In the genomic region with DNA sequence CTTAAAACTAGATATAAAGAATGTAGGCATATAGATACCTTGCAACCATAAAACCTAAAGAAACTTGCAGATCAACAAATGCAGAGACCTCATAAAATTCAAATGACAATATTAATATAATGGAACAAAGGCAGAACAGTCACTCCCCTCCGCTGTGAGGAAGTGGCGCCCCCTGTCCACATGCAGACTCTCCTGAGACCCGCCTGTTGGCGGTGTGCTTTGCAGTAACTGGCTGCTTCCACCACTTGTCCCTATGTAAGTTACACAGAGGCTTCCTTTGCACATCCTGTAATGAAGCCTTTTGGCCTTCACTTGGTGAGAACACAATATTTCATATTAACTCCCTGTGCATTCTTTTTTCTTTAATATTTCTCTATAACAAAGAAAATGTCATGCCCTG, we compare ENCODE assay signal across 7 cellular contexts. TPM values are rescaled to one million over a fixed set of nuclear protein-coding genes. Genes with fewer than 3 reads are reported as not detected.
DNase-seq lines count a peak whose midpoint lies in the region; ATAC-seq, FAIRE-seq and TF ChIP-seq lines count a peak whose summit lies in the region.
"Not testable (repeated sequence)": the region's sequence is repeated elsewhere in the genome, so short reads cannot be mapped to it uniquely, and the experiment has no call there.

No MANE protein-coding gene starts in this region.

- CTCF ChIA-PET in HCT116 (lab: Charles Lee); activated CD8-positive, alpha-beta T cell treated with anti-CD3 and anti-CD28 coated beads for 36 hours (lab: Charles Lee); GM12878 (lab: Yijun Ruan, JAX); HepG2 (lab: Yijun Ruan, JAX; ENCODE audit: low intra/inter-chr PET ratio, low total read pairs): not testable (repeated sequence)

- BruUV-seq in HCT116 (replicated peaks; lab: Mats Ljungman, UMichigan); GM12878 (replicated peaks; lab: Mats Ljungman, UMichigan); HepG2 (replicated peaks; lab: Mats Ljungman, UMichigan): not testable (repeated sequence)

- H3K36me3 Mint-ChIP-seq in activated CD8-positive, alpha-beta T cell treated with anti-CD3 and anti-CD28 coated beads for 36 hours (ENCODE audit: low read depth) = not testable (repeated sequence)

- H3K9me3 ChIP-seq in DND-41 (ENCODE audit: insufficient read depth, low read length, severe bottlenecking); HCT116 (ENCODE audit: control insufficient read depth in 1 of 2, insufficient read depth in 1 of 2, low read depth in 1 of 2, low read length in 2 of 2); GM12878 (replicated peaks; ENCODE audit: control insufficient read depth, insufficient read depth, low read length); HepG2 (ENCODE audit: low read length): not testable (repeated sequence)

- not testable (repeated sequence) for H4K20me1 ChIP-seq in DND-41 (ENCODE audit: insufficient read depth, low read length); HCT116 (ENCODE audit: insufficient read depth); GM12878 (ENCODE audit: control insufficient read depth, insufficient read depth); HepG2 (ENCODE audit: insufficient read depth, low read length)

- POLR2A ChIA-PET in HCT116 (lab: Charles Lee); activated CD8-positive, alpha-beta T cell treated with anti-CD3 and anti-CD28 coated beads for 36 hours (lab: Charles Lee); GM12878 (lab: Charles Lee); HepG2 (lab: Yijun Ruan, JAX): not testable (repeated sequence)

- H3K4me3 Mint-ChIP-seq in activated CD8-positive, alpha-beta T cell treated with anti-CD3 and anti-CD28 coated beads for 36 hours = not testable (repeated sequence)

- not testable (repeated sequence) for H3K9me2 ChIP-seq in HCT116 (ENCODE audit: insufficient read depth)

- H3K9me3 Mint-ChIP-seq in activated CD8-positive, alpha-beta T cell treated with anti-CD3 and anti-CD28 coated beads for 36 hours = not testable (repeated sequence)

- in situ Hi-C loops in GM12878 (cut with MboI); HepG2 (cut with HindIII; ENCODE audit: extremely low pct_ligation_motif_present, low pct_unique_long_range_greater_than_20kb): not testable (repeated sequence)

- H3K27ac Mint-ChIP-seq in activated CD8-positive, alpha-beta T cell treated with anti-CD3 and anti-CD28 coated beads for 36 hours = not testable (repeated sequence)

- H3K79me2 ChIP-seq in DND-41 (ENCODE audit: insufficient read depth, low read length); HCT116 (ENCODE audit: insufficient read depth, low read length); GM12878 (ENCODE audit: control insufficient read depth, insufficient read depth, low read length); HepG2 (ENCODE audit: insufficient read depth, low read length): not testable (repeated sequence)

- peak; percentile 58; the same call in 1 of the 3 replicates for ATAC-seq in DND-41 (ENCODE audit: insufficient read depth, low read depth)
- peak; percentile 69 for ATAC-seq in GM21576 (IDR thresholded peaks at IDR 0.05; ENCODE audit: unreplicated experiment)
- peak; percentile 98 for ATAC-seq in HCT116
- peak; percentile 59; the same call in 2 of the 3 replicates for ATAC-seq in SK-N-SH treated with all-trans-retinoic acid at 6 μM for 48 hours
- peak; percentile 76 for ATAC-seq in activated CD8-positive, alpha-beta T cell treated with anti-CD3 and anti-CD28 coated beads for 36 hours
- ATAC-seq in GM12878 = peak; percentile 47; the same call in 1 of the 3 replicates
- ATAC-seq in HepG2 = peak; percentile 73

- H3K27me3 ChIP-seq in DND-41 (ENCODE audit: insufficient read depth, low read length, poor library complexity); HCT116 (ENCODE audit: insufficient read depth, low read length); GM12878 (replicated peaks in 1 of 2; ENCODE audit: control insufficient read depth in 2 of 2, insufficient read depth in 2 of 2, low read length in 1 of 2); HepG2 (ENCODE audit: control insufficient read depth in 1 of 2, insufficient read depth in 2 of 2, low read length in 2 of 2): not testable (repeated sequence)

- TF ChIP-seq EP300 in GM12878 (IDR thresholded peaks at IDR 0.05; ENCODE audit: borderline replicate concordance in 1 of 2, control insufficient read depth in 1 of 2, low read depth in 2 of 2, low read length in 2 of 2); HepG2 (IDR thresholded peaks at IDR 0.05; ENCODE audit: low read depth in 2 of 2, low read length in 2 of 2); HepG2 (CRISPR knock-in tag; IDR thresholded peaks at IDR 0.05; ENCODE audit: borderline replicate concordance): not testable (repeated sequence)

- no CpG with 5 or more reads among the region's 4 CpGs for WGBS in GM12878 (ENCODE audit: insufficient coverage, insufficient replicate concordance, low lambda C conversion rate, missing lambda C conversion rate)
- WGBS in HepG2 (ENCODE audit: low lambda C conversion rate) = no CpG with 5 or more reads among the region's 4 CpGs

- intact Hi-C loops in HCT116 (cut with micrococcal nuclease); activated CD8-positive, alpha-beta T cell treated with anti-CD3 and anti-CD28 coated beads for 36 hours (cut with micrococcal nuclease); GM12878 (cut with micrococcal nuclease; ENCODE audit: unreplicated experiment); HepG2 (cut with micrococcal nuclease; ENCODE audit: unreplicated experiment): not testable (repeated sequence)

- H3K27me3 Mint-ChIP-seq in activated CD8-positive, alpha-beta T cell treated with anti-CD3 and anti-CD28 coated beads for 36 hours = not testable (repeated sequence)

- not testable (repeated sequence) for TF ChIP-seq POLR2A in HCT116 (IDR thresholded peaks at IDR 0.05; ENCODE audit: borderline replicate concordance, extremely low read depth, insufficient read depth, insufficient read length); GM12878 (IDR thresholded peaks at IDR 0.05; ENCODE audit: low read depth, low read length); HepG2 (IDR thresholded peaks at IDR 0.05; ENCODE audit: insufficient read depth in 1 of 2, low read depth in 2 of 2, low read length in 2 of 2)

- H3K4me3 ChIP-seq in DND-41 (ENCODE audit: low read depth in 1 of 2, low read length in 2 of 2); HCT116 (replicated peaks in 1 of 2; ENCODE audit: low read depth in 1 of 2, low read length in 2 of 2); GM12878; HepG2 (replicated peaks in 1 of 3; ENCODE audit: insufficient read depth in 1 of 3, low read depth in 2 of 3, low read length in 3 of 3): not testable (repeated sequence)

- DNase-seq in DND-41; HCT116 (ENCODE audit: low read depth, low spot score); GM12878 (ENCODE audit: low read depth, low spot score); HepG2 (ENCODE audit: low spot score): not testable (repeated sequence)
- peak; percentile 22 for DNase-seq in activated CD8-positive, alpha-beta T cell treated with anti-CD3 and anti-CD28 coated beads for 36 hours

- not testable (repeated sequence) for H3K9ac ChIP-seq in DND-41 (ENCODE audit: low read depth, low read length); HCT116 (ENCODE audit: low read length); GM12878 (ENCODE audit: control insufficient read depth, insufficient read depth, low read length); HepG2 (ENCODE audit: insufficient read depth, low read depth, low read length)

- not testable (repeated sequence) for H2AFZ ChIP-seq in DND-41 (ENCODE audit: low read depth, low read length); HCT116 (ENCODE audit: low read depth, low read length, poor library complexity, severe bottlenecking); GM12878 (ENCODE audit: control insufficient read depth, low read depth, low read length); HepG2 (ENCODE audit: low read length)

- H3K36me3 ChIP-seq in DND-41 (ENCODE audit: insufficient read depth, low read length); HCT116 (ENCODE audit: control insufficient read depth in 1 of 2, insufficient read depth in 2 of 2, low read length in 2 of 2); GM12878 (ENCODE audit: control insufficient read depth in 2 of 2, insufficient read depth in 2 of 2, low read length in 1 of 2); HepG2 (replicated peaks in 1 of 2; ENCODE audit: control insufficient read depth in 1 of 2, insufficient read depth in 2 of 2, low read length in 2 of 2): not testable (repeated sequence)

- not testable (repeated sequence) for TF ChIP-seq CTCF in DND-41 (IDR thresholded peaks at IDR 0.05; ENCODE audit: borderline replicate concordance, extremely low read depth, low read length, poor library complexity, severe bottlenecking); activated CD8-positive, alpha-beta T cell treated with anti-CD3 and anti-CD28 coated beads for 36 hours (IDR thresholded peaks at IDR 0.05); GM12878 (IDR thresholded peaks at IDR 0.05 in 2 of 3, conservative IDR thresholded peaks at IDR 0.05 in 1 of 3; ENCODE audit: control insufficient read depth in 2 of 3, extremely low read depth in 1 of 3, insufficient read depth in 1 of 3, low read depth in 3 of 3, low read length in 3 of 3); HepG2 (CRISPR knock-in tag; IDR thresholded peaks at IDR 0.05)
- TF ChIP-seq CTCF in HCT116 (IDR thresholded peaks at IDR 0.05 in 2 of 3, conservative IDR thresholded peaks at IDR 0.05 in 1 of 3; ENCODE audit: borderline replicate concordance in 1 of 3, insufficient read depth in 1 of 3, low read depth in 2 of 3, low read length in 2 of 3) = 0 out of 6 replicates have a peak, but pooled peaks of 1 of the 3 experiments have one; percentile 18

- TF ChIP-seq RAD21 in HCT116 (IDR thresholded peaks at IDR 0.05; ENCODE audit: low read depth); GM12878 (IDR thresholded peaks at IDR 0.05; ENCODE audit: insufficient read depth, low read depth, low read length); HepG2 (CRISPR knock-in tag; IDR thresholded peaks at IDR 0.05): not testable (repeated sequence)

- SMC1A ChIA-PET in GM12878 (lab: Charles Lee; ENCODE audit: uncharacterized antibody, unreplicated experiment) = not testable (repeated sequence)

- RAD21 ChIA-PET in HCT116 (lab: Charles Lee; ENCODE audit: low non-redundant PET in 1 of 2, low total read pairs in 2 of 2, uncharacterized antibody in 2 of 2, unreplicated experiment in 2 of 2); GM12878 (lab: Charles Lee; ENCODE audit: unreplicated experiment): not testable (repeated sequence)

- not testable (repeated sequence) for H3K4me1 ChIP-seq in DND-41 (ENCODE audit: insufficient read depth, low read length); HCT116 (ENCODE audit: control insufficient read depth in 1 of 2, insufficient read depth in 2 of 2, low read length in 2 of 2); GM12878 (ENCODE audit: control insufficient read depth, insufficient read depth, low read length); HepG2 (ENCODE audit: insufficient read depth, low read length)

- H3K4me1 Mint-ChIP-seq in activated CD8-positive, alpha-beta T cell treated with anti-CD3 and anti-CD28 coated beads for 36 hours (ENCODE audit: low read depth) = not testable (repeated sequence)

- H3K4me2 ChIP-seq in DND-41 (ENCODE audit: insufficient read depth, low read length); HCT116 (ENCODE audit: low read length); GM12878 (ENCODE audit: control insufficient read depth, insufficient read depth); HepG2 (ENCODE audit: low read depth, low read length): not testable (repeated sequence)

- not testable (repeated sequence) for FAIRE-seq in GM12878 (lab: Jason Lieb, UNC); HepG2 (lab: Jason Lieb, UNC)

- not testable (repeated sequence) for H3K27ac ChIP-seq in DND-41 (ENCODE audit: low read length); HCT116 (ENCODE audit: low read depth, low read length); GM12878 (ENCODE audit: control insufficient read depth, insufficient read depth); HepG2 (ENCODE audit: extremely low read length, insufficient read depth, low read length)

RNA-seq across cellular contexts. Expression of gene ASAH2B, which starts 41.9 kb away (rescaled TPM):
- total RNA-seq in HCT116 (2021; ENCODE audit: unreplicated experiment) (10.8 TPM), GM12878 (2014; rRNA removed) (1.6 and 1.9 TPM in 2 replicates), GM12878 (2014; rRNA removed; fragmentation: Illumina TruSeq; extraction: Trizol) (2.0 and 2.6 TPM in 2 replicates), GM12878 (2021) (2.2 TPM in 2 replicates), HepG2 (2016; rRNA removed; fragmentation: Illumina TruSeq; extraction: Trizol) (4.2 and 7.8 TPM in 2 replicates)
- polyA plus RNA-seq in HCT116 (2012) = 7.0 and 14.4 TPM in 2 replicates
- 1 to 10 TPM; 2.8 to 3.8 TPM for total RNA-seq in activated CD8-positive, alpha-beta T cell treated with anti-CD3 and anti-CD28 coated beads for 36 hours
- total RNA-seq in GM12878 (2013; cell fraction: nucleolus; rRNA removed) = 5.9 and 6.0 TPM in 2 replicates
- polyA plus RNA-seq in GM12878 (2011; ENCODE audit: low read depth) = 1.7 TPM
- polyA plus RNA-seq in GM12878 (2011; rRNA removed) (4.5 and 5.0 TPM in 2 replicates), GM12878 (2014; fragmentation: Illumina TruSeq; extraction: Trizol) (3.3 and 4.9 TPM in 2 replicates), GM12878 (2014; fragmentation: Nextera tagmentation; extraction: Ambion mirVana) (1 to 10 TPM; 2.4 to 2.8 TPM), GM12878 (2014; rRNA removed) (3.6 and 3.9 TPM in 2 replicates), GM12878 (2016; fragmentation: Nextera tagmentation; extraction: Ambion mirVana) (1 to 10 TPM; 3.1 to 5.4 TPM), HepG2 (2011; rRNA removed) (3.8 and 4.6 TPM in 2 replicates)
- 1.9 and 3.8 TPM in 2 replicates for polyA plus RNA-seq in GM12878 (2011; cell fraction: cytosol; rRNA removed)
- polyA plus RNA-seq in GM12878 (2011; cell fraction: nucleus; rRNA removed) = 2.8 and 3.2 TPM in 2 replicates
- polyA plus RNA-seq in GM12878 (2012) = 2.1 and 3.8 TPM in 2 replicates
- polyA minus RNA-seq in GM12878 (2011; rRNA and poly(A)+ RNA removed) = 1.5 and 1.7 TPM in 2 replicates
- 0.42 TPM in 1 of 2 replicates, not detected in the other for polyA minus RNA-seq in GM12878 (2011; cell fraction: cytosol; rRNA and poly(A)+ RNA removed)
- polyA minus RNA-seq in GM12878 (2011; cell fraction: nucleus; rRNA and poly(A)+ RNA removed) = 2.9 and 4.3 TPM in 2 replicates
- 0.53 and 1.0 TPM in 2 replicates for total RNA-seq in HepG2 (2016; cell fraction: cytosol; rRNA removed; fragmentation: Illumina TruSeq; extraction: Trizol; ENCODE audit: low read depth)
- total RNA-seq in HepG2 (2016; cell fraction: insoluble cytoplasmic fraction; rRNA removed; fragmentation: Illumina TruSeq; extraction: Trizol) = 6.3 and 9.7 TPM in 2 replicates
- 4.4 and 5.0 TPM in 2 replicates for total RNA-seq in HepG2 (2016; cell fraction: membrane; rRNA removed; fragmentation: Illumina TruSeq; extraction: Trizol)
- total RNA-seq in HepG2 (2016; cell fraction: nucleus; rRNA removed; fragmentation: Illumina TruSeq; extraction: Trizol) = 6.9 and 10.0 TPM in 2 replicates
- polyA plus RNA-seq in HepG2 (2011; cell fraction: cytosol; rRNA removed) = 1.4 and 2.2 TPM in 2 replicates
- polyA plus RNA-seq in HepG2 (2011; cell fraction: nucleus; rRNA removed) = 3.8 and 6.0 TPM in 2 replicates
- polyA plus RNA-seq in HepG2 (2012) = 3.6 and 4.3 TPM in 2 replicates
- 0.44 and 0.75 TPM in 2 replicates for polyA plus RNA-seq in HepG2 (2016; cell fraction: cytosol; fragmentation: Illumina TruSeq; extraction: Trizol; ENCODE audit: low read depth)
- polyA plus RNA-seq in HepG2 (2016; cell fraction: insoluble cytoplasmic fraction; fragmentation: Illumina TruSeq; extraction: Trizol; ENCODE audit: low read depth) = 7.6 and 8.9 TPM in 2 replicates
- polyA plus RNA-seq in HepG2 (2016; cell fraction: membrane; fragmentation: Illumina TruSeq; extraction: Trizol; ENCODE audit: low read depth) = 2.1 and 3.5 TPM in 2 replicates
- polyA plus RNA-seq in HepG2 (2016; cell fraction: nucleus; fragmentation: Illumina TruSeq; extraction: Trizol; ENCODE audit: insufficient read depth, low read depth) = 7.6 and 8.9 TPM in 2 replicates
- polyA minus RNA-seq in HepG2 (2011; rRNA and poly(A)+ RNA removed; ENCODE audit: low replicate concordance) = 2.3 and 3.2 TPM in 2 replicates
- polyA minus RNA-seq in HepG2 (2011; cell fraction: cytosol; rRNA and poly(A)+ RNA removed) = 1.7 and 2.0 TPM in 2 replicates
- 17.9 and 18.5 TPM in 2 replicates for polyA minus RNA-seq in HepG2 (2011; cell fraction: nucleus; rRNA and poly(A)+ RNA removed)

Comparison
In these comparisons a context has a peak if more than half of its experiments do, and no peak if none do; other contexts are left out.
1. ATAC-seq: peak in every context shown above with its lines; median percentile 98 in HCT116; 76 in activated CD8-positive, alpha-beta T cell treated with anti-CD3 and anti-CD28 coated beads for 36 hours; 73 in HepG2; 69 in GM21576; 59 in SK-N-SH treated with all-trans-retinoic acid at 6 μM for 48 hours; 58 in DND-41; 47 in GM12878.